25 cellular contexts compared by ENCODE assay signal in the genomic region with DNA sequence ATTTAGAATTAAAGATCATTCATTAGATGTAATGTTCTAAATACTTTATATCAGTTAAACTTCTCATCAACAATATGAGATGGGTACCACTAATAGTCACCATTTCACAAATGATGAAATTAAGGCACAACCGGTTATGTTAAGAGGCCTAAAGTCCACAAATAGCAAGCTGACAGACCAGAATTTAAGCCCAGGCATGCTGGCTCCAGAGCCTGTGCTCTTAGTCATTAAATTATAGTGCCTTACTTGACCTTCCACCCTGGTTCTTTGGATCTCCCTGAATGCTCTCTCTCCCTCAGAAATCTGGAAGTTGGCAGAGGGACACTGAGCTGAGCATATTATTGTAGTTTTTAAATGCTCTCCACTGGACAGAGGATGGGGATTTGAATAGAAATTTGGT. TPM values are rescaled to one million over a fixed set of nuclear protein-coding genes. Genes with fewer than 3 reads are reported as not detected.
"Had no signal": no experiment of that assay in that cellular context is flagged by ENCODE, and none has a peak within 500 bp of the region (broad histone marks: within the 10 kb centered on the region; RNA-seq: fewer than 3 reads in every experiment).

No MANE protein-coding gene starts in this region.

- H3K27me3 ChIP-seq: heart right ventricle, neutrophil, spleen, upper lobe of right lung had no signal

- H3K27ac ChIP-seq: heart right ventricle, neutrophil, parathyroid adenoma, spleen, upper lobe of right lung had no signal

- H3K9me3 Mint-ChIP-seq: activated B cell treated with CpG ODN at 0.5 μM for 24 hours; activated CD4-positive, alpha-beta memory T cell treated with anti-CD3 and anti-CD28 coated beads, Interleukin-2, amount 10 ng/mL, durations not matched to agents 7 days and 5 days; effector memory CD8-positive, alpha-beta T cell; immature natural killer cell; naive thymus-derived CD8-positive, alpha-beta T cell; stimulated activated naive B cell treated with anti-CD40 and anti-IgM and Interleukin-4, amounts not matched to agents 10 μg/mL and 1 μg/mL and 100 μg/mL, for 72 hours had no signal

- H3K9ac ChIP-seq: parathyroid adenoma had no signal

- H3K36me3 ChIP-seq: heart right ventricle, upper lobe of right lung had no signal

- H3K4me3 Mint-ChIP-seq: activated B cell treated with CpG ODN at 0.5 μM for 24 hours; activated CD4-positive, alpha-beta memory T cell treated with anti-CD3 and anti-CD28 coated beads, Interleukin-2, amount 10 ng/mL, durations not matched to agents 7 days and 5 days; activated naive CD8-positive, alpha-beta T cell treated with anti-CD3 and anti-CD28 coated beads, Interleukin-2, amount 10 ng/mL, durations not matched to agents 7 days and 5 days; activated T-helper 17 cell treated with anti-CD3 and anti-CD28 coated beads, Interleukin-2, amount 50 U/mL, for 72 hours; effector memory CD8-positive, alpha-beta T cell; immature natural killer cell; naive thymus-derived CD8-positive, alpha-beta T cell; stimulated activated naive B cell treated with anti-CD40 and anti-IgM and Interleukin-4, amounts not matched to agents 10 μg/mL and 1 μg/mL and 100 μg/mL, for 72 hours had no signal

- H3K27ac Mint-ChIP-seq: activated B cell treated with CpG ODN at 0.5 μM for 24 hours; activated CD4-positive, alpha-beta memory T cell treated with anti-CD3 and anti-CD28 coated beads, Interleukin-2, amount 10 ng/mL, durations not matched to agents 7 days and 5 days; activated naive CD8-positive, alpha-beta T cell treated with anti-CD3 and anti-CD28 coated beads, Interleukin-2, amount 10 ng/mL, durations not matched to agents 7 days and 5 days; activated T-helper 17 cell treated with anti-CD3 and anti-CD28 coated beads, Interleukin-2, amount 50 U/mL, for 72 hours; effector memory CD8-positive, alpha-beta T cell; immature natural killer cell; naive thymus-derived CD8-positive, alpha-beta T cell; stimulated activated naive B cell treated with anti-CD40 and anti-IgM and Interleukin-4, amounts not matched to agents 10 μg/mL and 1 μg/mL and 100 μg/mL, for 72 hours had no signal

- H3K4me1 Mint-ChIP-seq: activated T-helper 17 cell treated with anti-CD3 and anti-CD28 coated beads, Interleukin-2, amount 50 U/mL, for 72 hours had no signal

- H3K4me3 ChIP-seq: heart right ventricle, spleen, upper lobe of right lung had no signal

- H2AFZ ChIP-seq: parathyroid adenoma had no signal

- DNase-seq: activated B cell treated with CpG ODN at 0.5 μM for 24 hours; activated CD4-positive, alpha-beta memory T cell treated with anti-CD3 and anti-CD28 coated beads, Interleukin-2, amount 10 ng/mL, durations not matched to agents 7 days and 5 days; activated CD4-positive, alpha-beta T cell treated with anti-CD3 and anti-CD28 coated beads for 48 hours; activated naive CD4-positive, alpha-beta T cell treated with Interleukin-2 at 50 U/mL for 16 hours; activated naive CD8-positive, alpha-beta T cell treated with anti-CD3 and anti-CD28 coated beads, Interleukin-2, amount 10 ng/mL, durations not matched to agents 7 days and 5 days; activated T-cell treated with anti-CD3 and anti-CD28 coated beads, Interleukin-2, amount 50 U/mL, for 1 hour; amygdala; effector memory CD8-positive, alpha-beta T cell; heart right ventricle; immature natural killer cell; kidney glomerular epithelial cell; left ventricle myocardium superior; mesendoderm; naive thymus-derived CD8-positive, alpha-beta T cell; spleen; stimulated activated naive B cell treated with anti-CD40 and anti-IgM and Interleukin-4, amounts not matched to agents 10 μg/mL and 1 μg/mL and 100 μg/mL, for 72 hours; T-helper 9 cell; upper lobe of right lung had no signal

- H3K79me2 ChIP-seq: parathyroid adenoma had no signal

- H3K27me3 Mint-ChIP-seq: activated B cell treated with CpG ODN at 0.5 μM for 24 hours; activated T-helper 17 cell treated with anti-CD3 and anti-CD28 coated beads, Interleukin-2, amount 50 U/mL, for 72 hours; effector memory CD8-positive, alpha-beta T cell; stimulated activated naive B cell treated with anti-CD40 and anti-IgM and Interleukin-4, amounts not matched to agents 10 μg/mL and 1 μg/mL and 100 μg/mL, for 72 hours had no signal

- H3K4me1 ChIP-seq: parathyroid adenoma, spleen, upper lobe of right lung had no signal

- H3K9me3 ChIP-seq: heart right ventricle, neutrophil, spleen, upper lobe of right lung had no signal

- ATAC-seq: activated T-helper 17 cell treated with anti-CD3 and anti-CD28 coated beads, Interleukin-2, amount 50 U/mL, for 72 hours; effector memory CD8-positive, alpha-beta T cell; heart right ventricle; left ventricle myocardium superior; naive thymus-derived CD8-positive, alpha-beta T cell; sciatic nerve; stimulated activated naive B cell treated with anti-CD40 and anti-IgM and Interleukin-4, amounts not matched to agents 10 μg/mL and 1 μg/mL and 100 μg/mL, for 72 hours; upper lobe of right lung had no signal

- H3K36me3 Mint-ChIP-seq: immature natural killer cell; naive thymus-derived CD8-positive, alpha-beta T cell; stimulated activated naive B cell treated with anti-CD40 and anti-IgM and Interleukin-4, amounts not matched to agents 10 μg/mL and 1 μg/mL and 100 μg/mL, for 72 hours had no signal

RNA-seq across cellular contexts. Expression of a gene that starts 3.6 kb away (rescaled TPM):
- total RNA-seq: activated CD4-positive, alpha-beta memory T cell treated with anti-CD3 and anti-CD28 coated beads, Interleukin-2, amount 10 ng/mL, durations not matched to agents 7 days and 5 days; activated naive CD8-positive, alpha-beta T cell treated with anti-CD3 and anti-CD28 coated beads, Interleukin-2, amount 10 ng/mL, durations not matched to agents 7 days and 5 days; activated T-helper 17 cell treated with anti-CD3 and anti-CD28 coated beads, Interleukin-2, amount 50 U/mL, for 72 hours; cardiac septum; dermis microvascular lymphatic vessel endothelial cell; mucosa of gallbladder; naive thymus-derived CD8-positive, alpha-beta T cell had no signal
- polyA plus RNA-seq: immature natural killer cell; naive thymus-derived CD8-positive, alpha-beta T cell had no signal

RNA-seq across cellular contexts. Expression of a gene that starts 39.1 kb away (rescaled TPM):
- total RNA-seq: activated B cell treated with CpG ODN at 0.5 μM for 24 hours; activated CD4-positive, alpha-beta memory T cell treated with anti-CD3 and anti-CD28 coated beads, Interleukin-2, amount 10 ng/mL, durations not matched to agents 7 days and 5 days; activated naive CD8-positive, alpha-beta T cell treated with anti-CD3 and anti-CD28 coated beads, Interleukin-2, amount 10 ng/mL, durations not matched to agents 7 days and 5 days; activated T-helper 17 cell treated with anti-CD3 and anti-CD28 coated beads, Interleukin-2, amount 50 U/mL, for 72 hours; cardiac septum; dermis microvascular lymphatic vessel endothelial cell; heart right ventricle; left ventricle myocardium superior; mucosa of gallbladder; naive thymus-derived CD8-positive, alpha-beta T cell; sciatic nerve; spleen; upper lobe of right lung had no signal
- polyA plus RNA-seq: heart right ventricle; immature natural killer cell; naive thymus-derived CD8-positive, alpha-beta T cell; spleen had no signal

RNA-seq across cellular contexts. Expression of a gene that starts 57.4 kb away (rescaled TPM):
- total RNA-seq: activated B cell treated with CpG ODN at 0.5 μM for 24 hours; activated CD4-positive, alpha-beta memory T cell treated with anti-CD3 and anti-CD28 coated beads, Interleukin-2, amount 10 ng/mL, durations not matched to agents 7 days and 5 days; activated naive CD8-positive, alpha-beta T cell treated with anti-CD3 and anti-CD28 coated beads, Interleukin-2, amount 10 ng/mL, durations not matched to agents 7 days and 5 days; activated T-helper 17 cell treated with anti-CD3 and anti-CD28 coated beads, Interleukin-2, amount 50 U/mL, for 72 hours; cardiac septum; dermis microvascular lymphatic vessel endothelial cell; heart right ventricle; left ventricle myocardium superior; mucosa of gallbladder; naive thymus-derived CD8-positive, alpha-beta T cell; sciatic nerve; spleen; upper lobe of right lung had no signal
- polyA plus RNA-seq: heart right ventricle; immature natural killer cell; naive thymus-derived CD8-positive, alpha-beta T cell; spleen had no signal
